In genomic region chr1:177209357-177209756, GRCh38 we compare ENCODE assay signal across 8 cellular contexts. TPM values are rescaled to one million over a fixed set of nuclear protein-coding genes. Genes with fewer than 3 reads are reported as not detected.
DNase-seq lines count a peak whose midpoint lies in the region; ATAC-seq and TF ChIP-seq lines count a peak whose summit lies in the region.

No MANE protein-coding gene starts in this region.

- TF ChIP-seq CTCF in epithelial cell of proximal tubule (conservative IDR thresholded peaks at IDR 0.05; ENCODE audit: low read depth, low read length) (no peak), omental fat pad (IDR thresholded peaks at IDR 0.05) (no peak), chondrocyte (IDR thresholded peaks at IDR 0.05) (no peak)

- no peaks in the 10 kb centered on the region for H3K36me3 Mint-ChIP-seq in chondrocyte (ENCODE audit: low read depth)

- H3K9me3 Mint-ChIP-seq in chondrocyte (ENCODE audit: low read depth): no peaks in the 10 kb centered on the region

- ATAC-seq in omental fat pad (ENCODE audit: low FRiP score) (peak; percentile 100), GM19035 (IDR thresholded peaks at IDR 0.05; ENCODE audit: unreplicated experiment) (no peak)

- no peaks in the 10 kb centered on the region for H3K27me3 Mint-ChIP-seq in chondrocyte (ENCODE audit: low read depth)

- DNase-seq in Daoy (ENCODE audit: low read depth) (peak; percentile 99), NCI-H524 treated with DMSO at 0.1 percent for 48 hours (lab: John Stamatoyannopoulos, UW) (peak; percentile 6), epithelial cell of proximal tubule (ENCODE audit: low read depth) (peak; percentile 97), omental fat pad (ENCODE audit: low spot score) (peak; percentile 65), GM19240 (ENCODE audit: insufficient read length, low spot score) (no peak), chondrocyte (ENCODE audit: low spot score) (no peak)
- DNase-seq in activated T-cell treated with anti-CD3 and anti-CD28 coated beads, Interleukin-2, amount 50 U/mL, for 1 hour: no peak

- no peak overlapping the region for H3K4me3 Mint-ChIP-seq in chondrocyte (ENCODE audit: unreplicated experiment)

- H3K4me1 Mint-ChIP-seq in chondrocyte (ENCODE audit: low read depth): peaks cover 8% of the 10 kb centered on the region

- H3K27ac Mint-ChIP-seq in chondrocyte (ENCODE audit: unreplicated experiment): no peak overlapping the region

- H3K4me3 ChIP-seq in epithelial cell of proximal tubule (ENCODE audit: low read depth, low read length): no peak overlapping the region

RNA-seq across cellular contexts. Expression of gene BRINP2, which starts 38.6 kb away (rescaled TPM):
- total RNA-seq in Daoy (2014; rRNA removed; shearing (Covaris generic)): 0.69 and 0.74 TPM in 2 replicates
- total RNA-seq in epithelial cell of proximal tubule (0.14 TPM in 1 of 2 replicates, not detected in the other), omental fat pad (1 to 10 TPM in 1 of 4 donors, under 1 TPM in 3; 0.16 to 2.4 (median 0.40) TPM), chondrocyte (not detected in 3 replicates)

RNA-seq across cellular contexts. Expression of gene ASTN1, which starts 44.8 kb away (rescaled TPM):
- 2.0 and 4.5 TPM in 2 replicates for total RNA-seq in Daoy (2014; rRNA removed; shearing (Covaris generic))
- total RNA-seq in epithelial cell of proximal tubule (0.23 TPM in 1 of 2 replicates, not detected in the other), omental fat pad (1 to 10 TPM in 2 of 4 donors, under 1 TPM in 2; 0.13 to 3.7 (median 0.84) TPM), chondrocyte (not detected in 3 replicates)

Comparison
In these comparisons a context has a peak if more than half of its experiments do, and no peak if none do; other contexts are left out.
1. DNase-seq: peak in Daoy (single experiment), NCI-H524 treated with DMSO at 0.1 percent for 48 hours (single experiment), epithelial cell of proximal tubule (single experiment) and omental fat pad (single experiment); none in GM19240 (single experiment), chondrocyte (single experiment) and activated T-cell treated with anti-CD3 and anti-CD28 coated beads, Interleukin-2, amount 50 U/mL, for 1 hour (single experiment).